Comparison of ENCODE assay signal across 12 cellular contexts in genomic region chr4:68552818-68553811, GRCh38. TPM values are rescaled to one million over a fixed set of nuclear protein-coding genes. Genes with fewer than 3 reads are reported as not detected.
DNase-seq lines count a peak whose midpoint lies in the region; ATAC-seq and TF ChIP-seq lines count a peak whose summit lies in the region.
"Not testable (repeated sequence)": the region's sequence is repeated elsewhere in the genome, so short reads cannot be mapped to it uniquely, and the experiment has no call there.
"Had no signal": no experiment of that assay in that cellular context is flagged by ENCODE, and none has a peak within 500 bp of the region (broad histone marks: within the 10 kb centered on the region; RNA-seq: fewer than 3 reads in every experiment).

No MANE protein-coding gene starts in this region.

- H3K9ac ChIP-seq in MM.1S (ENCODE audit: low read length): not testable (repeated sequence)

- H3K79me2 ChIP-seq in MM.1S (ENCODE audit: low read length): peaks cover 27% of the 10 kb centered on the region; the same call in 1 of the 2 replicates

- H4K20me1 ChIP-seq in MM.1S (ENCODE audit: insufficient read depth, low read length): not testable (repeated sequence)

- not testable (repeated sequence) for H3K9me2 ChIP-seq in MM.1S (replicated peaks; ENCODE audit: insufficient read depth, low read length)

- WGBS in right lobe of liver (ENCODE audit: insufficient coverage, low coverage, low lambda C conversion rate, missing lambda C conversion rate): 14% methylated on average over 4 of the region's 5 CpGs

- not testable (repeated sequence) for H3K4me3 ChIP-seq in MM.1S (ENCODE audit: low read length); right lobe of liver

- intact Hi-C loops in right lobe of liver (cut with DNase I): not testable (repeated sequence)

- H3K4me1 ChIP-seq in MM.1S (ENCODE audit: low read length): peaks cover 10% of the 10 kb centered on the region
- H3K4me1 ChIP-seq in right lobe of liver: not testable (repeated sequence)

- not testable (repeated sequence) for H3K9me3 ChIP-seq in MM.1S (replicated peaks; ENCODE audit: insufficient read depth, low read length); right lobe of liver

- not testable (repeated sequence) for H3F3A ChIP-seq in MM.1S (ENCODE audit: insufficient read depth, low read length)

- ATAC-seq in GM18502 (IDR thresholded peaks at IDR 0.05; ENCODE audit: poor library complexity, unreplicated experiment) (peak; percentile 53), GM19023 (IDR thresholded peaks at IDR 0.05; ENCODE audit: unreplicated experiment) (peak; percentile 64), GM21423 (IDR thresholded peaks at IDR 0.05; ENCODE audit: unreplicated experiment) (peak; percentile 57), HG02678 (IDR thresholded peaks at IDR 0.05; ENCODE audit: unreplicated experiment) (peak; percentile 65), HG03039 (IDR thresholded peaks at IDR 0.05; ENCODE audit: unreplicated experiment) (peak; percentile 45), HG03354 (IDR thresholded peaks at IDR 0.05; ENCODE audit: poor library complexity, severe bottlenecking, unreplicated experiment) (peak; percentile 76), right lobe of liver (peak; percentile 80 to 96 (median 88))

- TF ChIP-seq POLR2A in right lobe of liver (IDR thresholded peaks at IDR 0.05): not testable (repeated sequence)

- H3K4me2 ChIP-seq in MM.1S (ENCODE audit: low read depth, low read length): peak overlapping the region; percentile 31; the same call in 1 of the 2 replicates

- H3K27me3 ChIP-seq in MM.1S (replicated peaks; ENCODE audit: insufficient read depth, low read length); right lobe of liver: not testable (repeated sequence)

- H2AFZ ChIP-seq in MM.1S (ENCODE audit: low read length): not testable (repeated sequence)

- not testable (repeated sequence) for H3K36me3 ChIP-seq in MM.1S (replicated peaks; ENCODE audit: insufficient read depth, low read length); right lobe of liver

- H3K27ac ChIP-seq in MM.1S (ENCODE audit: low read length): peak overlapping the region; percentile 54; the same call in 1 of the 2 replicates
- H3K27ac ChIP-seq in right lobe of liver: peak overlapping the region in 2 of 3 donors; percentile 67 to 78

- DNase-seq in MM.1S: peak; percentile 19
- not testable (repeated sequence) for DNase-seq in right lobe of liver

- TF ChIP-seq CTCF in MM.1S (IDR thresholded peaks at IDR 0.05; ENCODE audit: low read length): not testable (repeated sequence)
- TF ChIP-seq CTCF in right lobe of liver (IDR thresholded peaks at IDR 0.05): peak in 2 of 4 donors; percentile 17 to 39

RNA-seq across cellular contexts. Expression of gene UGT2B17, which starts 23.0 kb away (rescaled TPM):
- total RNA-seq in right lobe of liver: 10 to 100 TPM in 2 of 6 experiments, 1 to 10 TPM in 4; 1.0 to 13.6 (median 2.5) TPM
- total RNA-seq: esophagus muscularis mucosa, neural crest cell, urinary bladder, WTC11 had no signal
